Comparison of ENCODE assay signal across 1 cellular context in genomic region chr9:136625101-136626065, GRCh38.
TF ChIP-seq lines count a peak whose summit lies in the region.

No MANE protein-coding gene starts in this region.

TF ChIP-seq in HepG2, 621 proteins besides CTCF, POLR2A, EP300 and RAD21 (continued from another document and continues in another):
- TF ChIP-seq E2F1 (CRISPR knock-in tag; IDR thresholded peaks at IDR 0.05) = peak; percentile 62
- no peak for TF ChIP-seq RBFOX2 (IDR thresholded peaks at IDR 0.05; ENCODE audit: low read depth, low read length)
- TF ChIP-seq HIVEP1 (CRISPR knock-in tag; IDR thresholded peaks at IDR 0.05) = no peak
- TF ChIP-seq PTBP1 (IDR thresholded peaks at IDR 0.05; ENCODE audit: low read depth, low read length, poor library complexity, severe bottlenecking) = no peak
- peak; percentile 27; the same call in 1 of the 2 replicates for TF ChIP-seq FOXC1 (CRISPR knock-in tag; IDR thresholded peaks at IDR 0.05; ENCODE audit: borderline replicate concordance)
- peak; percentile 93 for TF ChIP-seq GFI1 (CRISPR knock-in tag; IDR thresholded peaks at IDR 0.05; ENCODE audit: borderline replicate concordance)
- no peak for TF ChIP-seq EZH2 (conservative IDR thresholded peaks at IDR 0.05; ENCODE audit: low read depth, low read length)
- no peak for TF ChIP-seq ZNF597 (CRISPR knock-in tag; IDR thresholded peaks at IDR 0.05)
- peak; percentile 68 for TF ChIP-seq ZNF629 (CRISPR knock-in tag; conservative IDR thresholded peaks at IDR 0.05)
- 0 out of 2 replicates have a peak, but pooled peaks have one; percentile 34 for TF ChIP-seq NCOA1 (CRISPR knock-in tag; IDR thresholded peaks at IDR 0.05)
- TF ChIP-seq HDAC2 (CRISPR knock-in tag; IDR thresholded peaks at IDR 0.05) = peak; percentile 33
- no peak for TF ChIP-seq PCBP2 (optimal IDR thresholded peaks at IDR 0.05; ENCODE audit: low read depth, low read length, poor library complexity, severe bottlenecking)
- no peak for TF ChIP-seq ZNF639 (CRISPR knock-in tag; conservative IDR thresholded peaks at IDR 0.05)
- TF ChIP-seq MAZ (IDR thresholded peaks at IDR 0.05; ENCODE audit: borderline replicate concordance, low read depth, low read length) = no peak
- peak; percentile 55; the same call in 1 of the 2 replicates for TF ChIP-seq MAZ (CRISPR knock-in tag; IDR thresholded peaks at IDR 0.05; ENCODE audit: low read depth)
- TF ChIP-seq SRSF1 (optimal IDR thresholded peaks at IDR 0.05; ENCODE audit: low read depth, low read length) = peak; percentile 4
- TF ChIP-seq CSRNP1 (CRISPR knock-in tag; IDR thresholded peaks at IDR 0.05) = no peak
- TF ChIP-seq RELA (CRISPR knock-in tag; IDR thresholded peaks at IDR 0.05) = no peak
- TF ChIP-seq KLF15 (CRISPR knock-in tag; IDR thresholded peaks at IDR 0.05; ENCODE audit: borderline replicate concordance) = no peak
- TF ChIP-seq KDM5A (IDR thresholded peaks at IDR 0.05; ENCODE audit: borderline replicate concordance, low read length) = no peak
- no peak for TF ChIP-seq CC2D1A (CRISPR knock-in tag; IDR thresholded peaks at IDR 0.05)
- TF ChIP-seq TFAP4 (IDR thresholded peaks at IDR 0.05; ENCODE audit: borderline replicate concordance, low read depth) = peak; percentile 95
- no peak for TF ChIP-seq NKX3-1 (CRISPR knock-in tag; IDR thresholded peaks at IDR 0.05)
- TF ChIP-seq TSC22D2 (CRISPR knock-in tag; IDR thresholded peaks at IDR 0.05; ENCODE audit: borderline replicate concordance) = peak; percentile 28; the same call in 1 of the 2 replicates
- TF ChIP-seq ZNF296 (CRISPR knock-in tag; conservative IDR thresholded peaks at IDR 0.05) = 0 out of 2 replicates have a peak, but pooled peaks have one; percentile 44
- TF ChIP-seq HNF1A (IDR thresholded peaks at IDR 0.05; ENCODE audit: low read depth) = no peak
- peak; percentile 70; the same call in 1 of the 2 replicates for TF ChIP-seq HNF1A (CRISPR knock-in tag; IDR thresholded peaks at IDR 0.05; ENCODE audit: borderline replicate concordance)
- TF ChIP-seq NR2C2 (CRISPR knock-in tag; IDR thresholded peaks at IDR 0.05; ENCODE audit: borderline replicate concordance) = peak; percentile 75
- TF ChIP-seq ZNF121 (CRISPR knock-in tag; IDR thresholded peaks at IDR 0.05) = peak; percentile 40; the same call in 1 of the 2 replicates
- TF ChIP-seq ELF3 (CRISPR knock-in tag; IDR thresholded peaks at IDR 0.05) = peak; percentile 62; the same call in 1 of the 2 replicates
- TF ChIP-seq RXRB (CRISPR knock-in tag; IDR thresholded peaks at IDR 0.05; ENCODE audit: borderline replicate concordance) = peak; percentile 68
- TF ChIP-seq CREB3 (CRISPR knock-in tag; IDR thresholded peaks at IDR 0.05) = no peak
- TF ChIP-seq ZNF3 (CRISPR knock-in tag; IDR thresholded peaks at IDR 0.05) = no peak
- no peak for TF ChIP-seq ZNF577 (CRISPR knock-in tag; IDR thresholded peaks at IDR 0.05; ENCODE audit: borderline replicate concordance, low read depth)
- 0 out of 2 replicates have a peak, but pooled peaks have one; percentile 30 for TF ChIP-seq RFXAP (CRISPR knock-in tag; IDR thresholded peaks at IDR 0.05; ENCODE audit: borderline replicate concordance)
- TF ChIP-seq ARID2 (CRISPR knock-in tag; IDR thresholded peaks at IDR 0.05; ENCODE audit: borderline replicate concordance) = no peak
- TF ChIP-seq ZMYM4 (CRISPR knock-in tag; IDR thresholded peaks at IDR 0.05) = no peak; the same call in 1 of the 2 replicates
- no peak for TF ChIP-seq FOSL1 (CRISPR knock-in tag; IDR thresholded peaks at IDR 0.05; ENCODE audit: borderline replicate concordance)
- TF ChIP-seq MAX (IDR thresholded peaks at IDR 0.05) = peak; percentile 54; the same call in 1 of the 2 replicates
- TF ChIP-seq CCAR2 (optimal IDR thresholded peaks at IDR 0.05; ENCODE audit: low read depth, low read length) = no peak
- TF ChIP-seq ZNF430 (CRISPR knock-in tag; IDR thresholded peaks at IDR 0.05) = no peak
- TF ChIP-seq SOX6 (IDR thresholded peaks at IDR 0.05) = no peak
- TF ChIP-seq SOX6 (CRISPR knock-in tag; IDR thresholded peaks at IDR 0.05) = peak; percentile 70; the same call in 1 of the 2 replicates
- TF ChIP-seq ZNF879 (CRISPR knock-in tag; IDR thresholded peaks at IDR 0.05) = no peak
- no peak for TF ChIP-seq FOXK2 (IDR thresholded peaks at IDR 0.05)
- TF ChIP-seq ZNF263 (CRISPR knock-in tag; IDR thresholded peaks at IDR 0.05) = peak; percentile 68
- peak; percentile 67; the same call in 1 of the 2 replicates for TF ChIP-seq E2F5 (CRISPR knock-in tag; conservative IDR thresholded peaks at IDR 0.05)
- no peak for TF ChIP-seq ZFP36L2 (CRISPR knock-in tag; IDR thresholded peaks at IDR 0.05)
- TF ChIP-seq TRIM22 (IDR thresholded peaks at IDR 0.05) = no peak
